In the genomic region with DNA sequence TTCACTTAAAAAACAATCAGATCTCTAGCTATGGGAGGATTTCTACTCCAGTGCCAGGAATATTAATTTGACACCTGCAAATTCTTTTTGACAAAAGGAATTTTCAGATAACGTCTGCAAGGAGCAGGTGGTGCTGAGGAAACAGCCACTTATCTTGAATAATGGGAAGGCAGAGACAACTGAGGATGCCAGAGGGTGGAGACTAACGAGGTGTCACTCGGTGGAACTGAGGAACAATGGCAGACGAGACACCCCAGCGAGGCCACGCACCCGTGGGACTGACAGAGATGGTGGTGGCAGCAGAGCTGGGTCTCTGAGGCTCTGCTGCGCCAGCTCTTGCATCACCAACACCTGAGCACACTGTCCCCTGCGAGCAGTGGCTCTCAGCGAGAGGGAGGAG, we compare ENCODE assay signal across 25 cellular contexts. TPM values are rescaled to one million over a fixed set of nuclear protein-coding genes. Genes with fewer than 3 reads are reported as not detected.
DNase-seq lines count a peak whose midpoint lies in the region; ATAC-seq and TF ChIP-seq lines count a peak whose summit lies in the region.
"Had no signal": no experiment of that assay in that cellular context is flagged by ENCODE, and none has a peak within 500 bp of the region (broad histone marks: within the 10 kb centered on the region; RNA-seq: fewer than 3 reads in every experiment).

No MANE protein-coding gene starts in this region.

- H3K4me3 Mint-ChIP-seq in activated CD4-positive, alpha-beta T cell treated with anti-CD3 and anti-CD28 coated beads, Interleukin-2, amount 10 ng/mL, durations not matched to agents 7 days and 5 days = no peak overlapping the region
- H3K4me3 Mint-ChIP-seq in HFFc6 = no peak overlapping the region; the same call in 1 of the 2 replicates
- no peak overlapping the region for H3K4me3 Mint-ChIP-seq in osteocyte (ENCODE audit: unreplicated experiment)
- H3K4me3 Mint-ChIP-seq: B cell; stimulated activated naive CD8-positive, alpha-beta T cell treated with anti-CD3 and anti-CD28 coated beads, Interleukin-15, Interleukin-2, amounts not matched to agents 100 ng/mL and 50 ng/mL, for 24 hours had no signal

- TF ChIP-seq POLR2A in body of pancreas (IDR thresholded peaks at IDR 0.05) = no peak

- DNase-seq in activated CD4-positive, alpha-beta T cell treated with anti-CD3 and anti-CD28 coated beads, Interleukin-2, amount 10 ng/mL, durations not matched to agents 7 days and 5 days = no peak
- no peak for DNase-seq in activated CD4-positive, alpha-beta T cell treated with anti-CD3 and anti-CD28 coated beads, Interleukin-2, amount 50 U/mL, for 4 hours
- no peak for DNase-seq in HFFc6
- DNase-seq in osteocyte (ENCODE audit: extremely low spot score, unreplicated experiment) = no peak
- no peak for DNase-seq in activated naive CD4-positive, alpha-beta T cell treated with anti-CD3 and anti-CD28 coated beads, Interleukin-2, amount 50 U/mL, for 72 hours (ENCODE audit: low spot score in 2 of 2)
- no peak for DNase-seq in body of pancreas
- DNase-seq: activated naive CD4-positive, alpha-beta T cell treated with anti-CD3 and anti-CD28 coated beads, Interleukin-2, amount 50 U/mL, for 16 hours; amygdala; dermis blood vessel endothelial cell; DMS53; left colon; NCI-H1048; NCI-H2029; NCI-H510A; T-helper 2 cell; tibial artery had no signal

- CTCF ChIA-PET in activated CD4-positive, alpha-beta T cell treated with anti-CD3 and anti-CD28 coated beads, Interleukin-2, amount 10 ng/mL, durations not matched to agents 7 days and 5 days (lab: Charles Lee) = interaction anchor here (0.5 to 1.3 kb wide), 4 partner anchors 9 to 124 kb away, joined by 3 to 4 read pairs (median 3); no protein-coding TSS in a partner anchor

- H3K27ac Mint-ChIP-seq in activated CD4-positive, alpha-beta T cell treated with anti-CD3 and anti-CD28 coated beads, Interleukin-2, amount 10 ng/mL, durations not matched to agents 7 days and 5 days = peak overlapping the region; percentile 22
- H3K27ac Mint-ChIP-seq in HFFc6 (peak overlapping the region; percentile 94; the same call in 1 of the 2 replicates), osteocyte (ENCODE audit: unreplicated experiment) (peak overlapping the region; percentile 8)
- no peak overlapping the region for H3K27ac Mint-ChIP-seq in activated naive CD4-positive, alpha-beta T cell treated with anti-CD3 and anti-CD28 coated beads, Interleukin-2, amount 50 U/mL, for 72 hours
- H3K27ac Mint-ChIP-seq: B cell; stimulated activated naive CD8-positive, alpha-beta T cell treated with anti-CD3 and anti-CD28 coated beads, Interleukin-15, Interleukin-2, amounts not matched to agents 100 ng/mL and 50 ng/mL, for 24 hours had no signal

- no peak for ATAC-seq in GM21423 (IDR thresholded peaks at IDR 0.05; ENCODE audit: unreplicated experiment)
- no peak for ATAC-seq in activated naive CD4-positive, alpha-beta T cell treated with anti-CD3 and anti-CD28 coated beads, Interleukin-2, amount 50 U/mL, for 72 hours
- ATAC-seq in body of pancreas = no peak
- ATAC-seq: left colon had no signal

- no peaks in the 10 kb centered on the region for H3K27me3 ChIP-seq in body of pancreas
- H3K27me3 ChIP-seq: cardiac muscle cell, neutrophil, tibial artery had no signal

- no peaks in the 10 kb centered on the region for H3K9me3 ChIP-seq in body of pancreas
- H3K9me3 ChIP-seq: HAP-1, neutrophil, prostate gland, tibial artery had no signal

- intact Hi-C loops in body of pancreas (cut with DNase I) = no loop called here

- H3K4me1 ChIP-seq in body of pancreas = no peaks in the 10 kb centered on the region
- H3K4me1 ChIP-seq: HAP-1, prostate gland had no signal

- H3K36me3 ChIP-seq in body of pancreas (replicated peaks in 1 of 2; ENCODE audit: insufficient read depth in 1 of 2, low read depth in 2 of 2) = peaks cover 0 to 14% of the 10 kb centered on the region in 2 donors
- H3K36me3 ChIP-seq: cardiac muscle cell, HAP-1, prostate gland had no signal

- no peaks in the 10 kb centered on the region for H3K27me3 Mint-ChIP-seq in activated CD4-positive, alpha-beta T cell treated with anti-CD3 and anti-CD28 coated beads, Interleukin-2, amount 10 ng/mL, durations not matched to agents 7 days and 5 days
- H3K27me3 Mint-ChIP-seq in HFFc6 (ENCODE audit: insufficient read depth) = no peaks in the 10 kb centered on the region; the same call in none of the 2 replicates
- H3K27me3 Mint-ChIP-seq in osteocyte (ENCODE audit: unreplicated experiment) = no peaks in the 10 kb centered on the region
- H3K27me3 Mint-ChIP-seq: B cell; stimulated activated naive CD8-positive, alpha-beta T cell treated with anti-CD3 and anti-CD28 coated beads, Interleukin-15, Interleukin-2, amounts not matched to agents 100 ng/mL and 50 ng/mL, for 24 hours had no signal

- H3K9me3 Mint-ChIP-seq in activated CD4-positive, alpha-beta T cell treated with anti-CD3 and anti-CD28 coated beads, Interleukin-2, amount 10 ng/mL, durations not matched to agents 7 days and 5 days = no peaks in the 10 kb centered on the region
- H3K9me3 Mint-ChIP-seq in HFFc6 = no peaks in the 10 kb centered on the region
- H3K9me3 Mint-ChIP-seq in osteocyte (ENCODE audit: unreplicated experiment) = no peaks in the 10 kb centered on the region
- H3K9me3 Mint-ChIP-seq in activated naive CD4-positive, alpha-beta T cell treated with anti-CD3 and anti-CD28 coated beads, Interleukin-2, amount 50 U/mL, for 72 hours = no peaks in the 10 kb centered on the region
- H3K9me3 Mint-ChIP-seq: stimulated activated naive CD8-positive, alpha-beta T cell treated with anti-CD3 and anti-CD28 coated beads, Interleukin-15, Interleukin-2, amounts not matched to agents 100 ng/mL and 50 ng/mL, for 24 hours had no signal

- POLR2A ChIA-PET in activated CD4-positive, alpha-beta T cell treated with anti-CD3 and anti-CD28 coated beads, Interleukin-2, amount 10 ng/mL, durations not matched to agents 7 days and 5 days (lab: Charles Lee) = no interaction called here

- WGBS in body of pancreas, 2 donors = 74 to 82% methylated on average over 10 of the region's 10 CpGs

- no peak overlapping the region for H3K4me3 ChIP-seq in body of pancreas
- H3K4me3 ChIP-seq: cardiac muscle cell, HAP-1, prostate gland, SK-N-MC, tibial artery had no signal

- H3K27ac ChIP-seq in cingulate gyrus (ENCODE audit: low read depth, low read length) (peak overlapping the region; percentile 42), body of pancreas (no peak overlapping the region)
- H3K27ac ChIP-seq: cardiac muscle cell, neutrophil, prostate gland, SK-N-MC, tibial artery had no signal

- no peak for TF ChIP-seq CTCF in HFFc6 (IDR thresholded peaks at IDR 0.05)
- no peak for TF ChIP-seq CTCF in osteocyte (IDR thresholded peaks at IDR 0.05)
- no peak for TF ChIP-seq CTCF in body of pancreas (IDR thresholded peaks at IDR 0.05)

- H3K36me3 Mint-ChIP-seq in activated CD4-positive, alpha-beta T cell treated with anti-CD3 and anti-CD28 coated beads, Interleukin-2, amount 10 ng/mL, durations not matched to agents 7 days and 5 days (ENCODE audit: low read depth) = peaks cover 7% of the 10 kb centered on the region
- H3K36me3 Mint-ChIP-seq in HFFc6 (ENCODE audit: low read depth) = peaks cover 26% of the 10 kb centered on the region
- peaks cover 31% of the 10 kb centered on the region for H3K36me3 Mint-ChIP-seq in osteocyte (ENCODE audit: unreplicated experiment)
- H3K36me3 Mint-ChIP-seq in activated naive CD4-positive, alpha-beta T cell treated with anti-CD3 and anti-CD28 coated beads, Interleukin-2, amount 50 U/mL, for 72 hours = no peaks in the 10 kb centered on the region

- peaks cover 15% of the 10 kb centered on the region for H3K4me1 Mint-ChIP-seq in activated CD4-positive, alpha-beta T cell treated with anti-CD3 and anti-CD28 coated beads, Interleukin-2, amount 10 ng/mL, durations not matched to agents 7 days and 5 days
- H3K4me1 Mint-ChIP-seq in HFFc6 (ENCODE audit: low read depth) (peaks cover 40% of the 10 kb centered on the region), osteocyte (ENCODE audit: unreplicated experiment) (peaks cover 53% of the 10 kb centered on the region)
- H3K4me1 Mint-ChIP-seq: B cell had no signal

RNA-seq across cellular contexts. Expression of a gene that starts 42.2 kb away (rescaled TPM):
- total RNA-seq in activated CD4-positive, alpha-beta T cell treated with anti-CD3 and anti-CD28 coated beads, Interleukin-2, amount 10 ng/mL, durations not matched to agents 7 days and 5 days = 10 to 100 TPM; 35.9 to 37.1 TPM
- 10 to 100 TPM; 34.5 to 45.5 (median 37.6) TPM for total RNA-seq in HFFc6 (2021; fragmentation: NEBNext Ultra II Directional; extraction: Animal tissue kit (Norgen Biotek cat#: 25700))
- total RNA-seq in osteocyte (44.5 and 45.3 TPM in 2 replicates), body of pancreas (10 to 100 TPM; 26.5 to 27.7 TPM)
- total RNA-seq in activated naive CD4-positive, alpha-beta T cell treated with anti-CD3 and anti-CD28 coated beads, Interleukin-2, amount 50 U/mL, for 72 hours = 10 to 100 TPM; 22.5 to 28.8 TPM

Comparison
In these comparisons a context has a peak if more than half of its experiments do, and no peak if none do; other contexts are left out.
1. H3K27ac Mint-ChIP-seq: peak in activated CD4-positive, alpha-beta T cell treated with anti-CD3 and anti-CD28 coated beads, Interleukin-2, amount 10 ng/mL, durations not matched to agents 7 days and 5 days (single experiment), HFFc6 (single experiment) and osteocyte (single experiment); none in activated naive CD4-positive, alpha-beta T cell treated with anti-CD3 and anti-CD28 coated beads, Interleukin-2, amount 50 U/mL, for 72 hours (0 of 2).